In genomic region chr18:1659190-1659589, GRCh38 we compare ENCODE assay signal across 1 cellular context.
TF ChIP-seq lines count a peak whose summit lies in the region.

No MANE protein-coding gene starts in this region.

TF ChIP-seq in neural cell, 6 proteins besides CTCF, POLR2A, EP300 and RAD21 (continued from another document):
- TF ChIP-seq REST (IDR thresholded peaks at IDR 0.05; ENCODE audit: borderline replicate concordance) (no peak), MXI1 (conservative IDR thresholded peaks at IDR 0.05; ENCODE audit: poor library complexity, severe bottlenecking) (no peak)
